31 cellular contexts compared by ENCODE assay signal in genomic region chr3:35862057-35862456, GRCh38.
"Had no signal": no experiment of that assay in that cellular context is flagged by ENCODE, and none has a peak within 500 bp of the region (broad histone marks: within the 10 kb centered on the region; RNA-seq: fewer than 3 reads in every experiment).

No MANE protein-coding gene starts in this region.

- H3K9me3 ChIP-seq: ascending aorta had no signal

- H3K27me3 ChIP-seq: ascending aorta, cardiac muscle cell had no signal

- H3K36me3 ChIP-seq: ascending aorta, cardiac muscle cell had no signal

- DNase-seq: activated B cell treated with CpG ODN at 0.5 μM for 24 hours; activated CD4-positive, alpha-beta memory T cell treated with anti-CD3 and anti-CD28 coated beads, Interleukin-2, amount 10 ng/mL, durations not matched to agents 7 days and 5 days; activated CD4-positive, alpha-beta T cell treated with anti-CD3 and anti-CD28 coated beads for 1 hour; activated CD4-positive, alpha-beta T cell treated with anti-CD3 and anti-CD28 coated beads for 36 hours; activated CD4-positive, alpha-beta T cell treated with anti-CD3 and anti-CD28 coated beads for 48 hours; activated CD4-positive, alpha-beta T cell treated with anti-CD3 and anti-CD28 coated beads, Interleukin-2, amount 10 ng/mL, durations not matched to agents 7 days and 5 days; activated CD4-positive, alpha-beta T cell treated with anti-CD3 and anti-CD28 coated beads, Interleukin-2, amount 50 U/mL, for 48 hours; activated CD8-positive, alpha-beta memory T cell treated with anti-CD3 and anti-CD28 coated beads for 24 hours; activated CD8-positive, alpha-beta memory T cell treated with anti-CD3 and anti-CD28 coated beads, Interleukin-2, amount 10 ng/mL, durations not matched to agents 7 days and 5 days; activated CD8-positive, alpha-beta memory T cell treated with anti-CD3 and anti-CD28 coated beads, Interleukin-2, amount 50 U/mL, for 48 hours; activated CD8-positive, alpha-beta T cell treated with anti-CD3 and anti-CD28 coated beads, Interleukin-2, amount 10 ng/mL, durations not matched to agents 7 days and 5 days; activated effector memory CD4-positive, alpha-beta T cell treated with Interleukin-2 at 50 U/mL for 16 hours; activated gamma-delta T cell; activated naive CD4-positive, alpha-beta T cell treated with anti-CD3 and anti-CD28 coated beads, Interleukin-2, amount 10 ng/mL, durations not matched to agents 7 days and 5 days; activated naive CD4-positive, alpha-beta T cell treated with Interleukin-2 at 50 U/mL for 16 hours; activated naive CD8-positive, alpha-beta T cell treated with anti-CD3 and anti-CD28 coated beads, Interleukin-2, amount 10 ng/mL, durations not matched to agents 7 days and 5 days; activated naive CD8-positive, alpha-beta T cell treated with anti-CD3 and anti-CD28 coated beads, Interleukin-2, amount 50 U/mL, for 24 hours; activated T-cell treated with anti-CD3 and anti-CD28 coated beads, Interleukin-2, amount 50 U/mL, for 24 hours; activated T-cell treated with anti-CD3 and anti-CD28 coated beads, Interleukin-2, amount 50 U/mL, for 48 hours; amygdala; anterior cingulate cortex; caudate nucleus; cerebellar nuclear complex; T-helper 1 cell; T-helper 2 cell; T-helper 9 cell had no signal

- ATAC-seq: activated CD4-positive, alpha-beta T cell treated with anti-CD3 and anti-CD28 coated beads for 36 hours; activated CD8-positive, alpha-beta memory T cell treated with anti-CD3 and anti-CD28 coated beads, Interleukin-2, amount 10 ng/mL, durations not matched to agents 7 days and 5 days; activated CD8-positive, alpha-beta T cell treated with anti-CD3 and anti-CD28 coated beads, Interleukin-2, amount 10 ng/mL, durations not matched to agents 7 days and 5 days; activated naive CD8-positive, alpha-beta T cell treated with anti-CD3 and anti-CD28 coated beads, Interleukin-2, amount 50 U/mL, for 24 hours had no signal

- H3K27ac ChIP-seq: ascending aorta, cardiac muscle cell, VCaP had no signal

- H3K4me3 ChIP-seq: ascending aorta, cardiac muscle cell had no signal

- FAIRE-seq: bronchial epithelial cell, TTC549 had no signal

- H3K4me1 ChIP-seq: ascending aorta had no signal
